ENCODE assay signal across 11 cellular contexts in the genomic region with DNA sequence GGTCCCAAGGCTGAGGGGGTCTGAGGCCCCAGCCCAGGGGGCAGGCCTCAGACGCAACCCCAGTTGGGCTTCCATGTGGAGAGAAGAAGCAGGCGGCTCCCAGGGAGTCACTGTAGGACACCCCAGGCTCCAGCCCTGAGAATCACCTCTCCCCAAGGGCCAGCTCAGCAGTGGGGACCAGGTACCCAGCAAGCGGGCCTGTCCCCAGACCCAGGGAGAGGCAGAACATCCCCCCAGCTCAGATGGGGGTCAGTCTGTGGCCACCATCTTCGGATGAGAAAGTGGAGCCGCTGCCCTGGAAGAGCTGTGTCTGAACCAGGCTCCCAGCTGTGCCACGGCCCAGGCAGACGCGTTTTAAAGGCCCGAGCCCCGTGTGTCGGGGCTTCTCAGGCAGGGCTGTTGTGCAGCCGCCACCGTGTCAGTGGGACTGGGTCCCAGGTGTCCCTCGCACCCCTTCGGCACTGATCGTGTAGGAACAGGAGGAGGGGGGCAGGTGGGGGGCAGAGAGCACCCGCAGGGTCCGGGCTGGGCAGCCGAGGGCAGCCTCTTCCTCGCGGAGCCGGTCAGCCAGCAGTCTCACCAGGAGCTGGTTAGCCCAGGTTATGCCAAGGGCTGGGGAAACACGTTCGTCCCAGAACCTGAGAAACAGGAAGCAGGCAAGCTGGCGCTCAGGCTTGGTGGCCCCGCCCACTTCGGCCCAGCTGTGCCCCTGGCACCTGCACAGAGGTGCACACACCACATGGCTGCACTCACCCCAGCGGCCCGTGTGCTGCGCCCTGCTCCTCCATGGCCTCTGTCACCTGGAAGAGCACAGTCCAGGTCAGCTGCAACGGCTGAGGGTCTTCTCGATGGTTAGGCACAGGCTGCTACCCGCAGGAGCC. TPM values are rescaled to one million over a fixed set of nuclear protein-coding genes. Genes with fewer than 3 reads are reported as not detected.
DNase-seq lines count a peak whose midpoint lies in the region; FAIRE-seq and TF ChIP-seq lines count a peak whose summit lies in the region.
"Had no signal": no experiment of that assay in that cellular context is flagged by ENCODE, and none has a peak within 500 bp of the region (broad histone marks: within the 10 kb centered on the region; RNA-seq: fewer than 3 reads in every experiment).

No MANE protein-coding gene starts in this region.

- H3K27me3 ChIP-seq in H1 (replicated peaks in 1 of 4; ENCODE audit: control insufficient read depth in 3 of 4, extremely low read depth in 1 of 4, insufficient read depth in 3 of 4, low read length in 3 of 4) = no peaks in the 10 kb centered on the region
- H3K27me3 ChIP-seq in osteoblast (ENCODE audit: insufficient read depth, low read length) = no peaks in the 10 kb centered on the region
- H3K27me3 ChIP-seq: hepatocyte had no signal

- WGBS in H1 (ENCODE audit: extremely low coverage in 1 of 2, insufficient coverage in 1 of 2, insufficient read length in 1 of 2, insufficient replicate concordance in 2 of 2, low coverage in 1 of 2, low lambda C conversion rate in 2 of 2, missing lambda C conversion rate in 1 of 2), 2 experiments = 94% methylated on average over 33 of the region's 33 CpGs; no CpG with 5 or more reads in 1 of the 2 experiments

- no peaks in the 10 kb centered on the region for H3K9me3 ChIP-seq in H1 (ENCODE audit: insufficient read depth in 2 of 2, low read depth in 1 of 2, low read length in 1 of 2)
- H3K9me3 ChIP-seq in osteoblast (ENCODE audit: low read depth, low read length) = no peaks in the 10 kb centered on the region

- H3K27ac ChIP-seq in H1 (ENCODE audit: low read depth, low read length) = no peak overlapping the region; the same call in 1 of the 2 replicates
- H3K27ac ChIP-seq in osteoblast (ENCODE audit: low read depth, low read length) = no peak overlapping the region

- H3K4me2 ChIP-seq in H1 (ENCODE audit: insufficient read depth in 1 of 2, low read depth in 2 of 2, low read length in 2 of 2) = no peak overlapping the region
- no peak overlapping the region for H3K4me2 ChIP-seq in osteoblast (ENCODE audit: insufficient read depth, low read length)
- H3K4me2 ChIP-seq: hepatocyte had no signal

- no peak overlapping the region for H4K5ac ChIP-seq in H1 (ENCODE audit: insufficient read length, low read depth, low read length)

- H3K23me2 ChIP-seq in H1 (ENCODE audit: low read depth, low read length) = no peaks in the 10 kb centered on the region

- DNase-seq in COLO668 (lab: John Stamatoyannopoulos, UW; ENCODE audit: unreplicated experiment) (peak; percentile 86), NCI-H2171 (lab: John Stamatoyannopoulos, UW) (peak; percentile 16), H1 (ENCODE audit: low read depth in 1 of 2, low spot score in 2 of 2) (no peak), osteoblast (ENCODE audit: insufficient read length, low spot score, missing footprints) (peak; percentile 80), GM19239 (ENCODE audit: insufficient read length, low spot score) (no peak), globus pallidus (ENCODE audit: low spot score) (no peak), OCI-M1 (lab: John Stamatoyannopoulos, UW) (no peak)
- no peak for DNase-seq in stimulated activated naive CD4-positive, alpha-beta T cell (lab: John Stamatoyannopoulos, UW)
- DNase-seq: activated CD8-positive, alpha-beta T cell treated with anti-CD3 and anti-CD28 coated beads for 36 hours; occipital lobe had no signal

- H2AK5ac ChIP-seq in H1 (ENCODE audit: low read depth, low read length) = no peak overlapping the region

- no peak overlapping the region; the same call in 1 of the 2 replicates for H2BK5ac ChIP-seq in H1 (ENCODE audit: low read depth, low read length)

- FAIRE-seq in H1 (lab: Jason Lieb, UNC) (no peak), GM19239 (lab: Jason Lieb, UNC) (no peak)

- H3K36me3 ChIP-seq in H1 (ENCODE audit: control insufficient read depth in 2 of 4, insufficient read depth in 4 of 4, low read length in 3 of 4) (peaks cover 4 to 31% (median 13%) of the 10 kb centered on the region in 4 experiments; a peak in 6 of 8 replicates), osteoblast (ENCODE audit: insufficient read depth, low read length) (peaks cover 66% of the 10 kb centered on the region)

- H4K20me1 ChIP-seq in H1 (replicated peaks in 1 of 2; ENCODE audit: control insufficient read depth in 1 of 2, insufficient read depth in 2 of 2, low read length in 2 of 2) = peaks cover 10 to 28% of the 10 kb centered on the region in 2 experiments
- peaks cover 15% of the 10 kb centered on the region for H4K20me1 ChIP-seq in osteoblast (ENCODE audit: insufficient read depth, low read length)

- no peak for TF ChIP-seq EP300 in H1 (IDR thresholded peaks at IDR 0.05; ENCODE audit: borderline replicate concordance in 1 of 2, low read depth in 2 of 2, low read length in 2 of 2)

- H3K79me2 ChIP-seq in H1 (ENCODE audit: control insufficient read depth in 1 of 2, insufficient read depth in 2 of 2, low read length in 2 of 2) = no peaks in the 10 kb centered on the region
- peaks cover 60% of the 10 kb centered on the region for H3K79me2 ChIP-seq in osteoblast (ENCODE audit: insufficient read depth, low read length)

- no peak overlapping the region for H4K91ac ChIP-seq in H1 (replicated peaks; ENCODE audit: insufficient read length, low read length)

- no peak overlapping the region for H3K4me3 ChIP-seq in H1 (ENCODE audit: extremely low read depth in 1 of 4, insufficient read depth in 2 of 4, low read depth in 3 of 4, low read length in 4 of 4)
- no peak overlapping the region for H3K4me3 ChIP-seq in osteoblast (ENCODE audit: insufficient read depth, low read length)
- H3K4me3 ChIP-seq: hepatocyte had no signal

- H3K9ac ChIP-seq in H1 (replicated peaks in 1 of 4; ENCODE audit: extremely low read depth in 1 of 4, low read depth in 3 of 4, low read length in 3 of 4) = no peak overlapping the region

- CTCF ChIA-PET in H1 (lab: Charles Lee; ENCODE audit: partially characterized antibody) = interaction anchor here (1.3 to 2.8 kb wide), 2 partner anchors 14 to 17 kb away, joined by 3 to 8 read pairs; no protein-coding TSS in a partner anchor

- TF ChIP-seq RAD21 in H1 (IDR thresholded peaks at IDR 0.05 in 1 of 2, conservative IDR thresholded peaks at IDR 0.05 in 1 of 2; ENCODE audit: low read depth in 2 of 2, low read length in 2 of 2) = no peak

- no peak overlapping the region for H3K4ac ChIP-seq in H1 (replicated peaks; ENCODE audit: insufficient read length, low read depth, low read length)

- no peak overlapping the region for H3K14ac ChIP-seq in H1 (ENCODE audit: insufficient read length)

- H2BK120ac ChIP-seq in H1 (replicated peaks; ENCODE audit: low read depth, low read length) = no peak overlapping the region

- no peak overlapping the region for H3K56ac ChIP-seq in H1 (replicated peaks; ENCODE audit: insufficient read length, low read depth, low read length)

- H4K8ac ChIP-seq in H1 (ENCODE audit: extremely low read depth, insufficient read depth, low read length) = no peak overlapping the region; the same call in none of the 2 replicates

- POLR2A ChIA-PET in H1 (lab: Charles Lee; ENCODE audit: partially characterized antibody) = interaction anchor here (0.9 to 2.3 kb wide), 5 partner anchors 10 to 177 kb away, joined by 3 to 7 read pairs (median 4); partner anchors contain the start of genes CKB and ZFYVE21

- no peak overlapping the region for H2BK20ac ChIP-seq in H1 (ENCODE audit: low read length)

- TF ChIP-seq POLR2A in H1 (IDR thresholded peaks at IDR 0.05; ENCODE audit: control extremely low read depth in 1 of 2, low read depth in 2 of 2, low read length in 2 of 2) = peak in 1 of 2 experiments; percentile 55; a peak in 1 of 3 replicates

- no peak overlapping the region for H2BK12ac ChIP-seq in H1 (ENCODE audit: low read depth, low read length)

- peaks cover 8% of the 10 kb centered on the region; the same call in 1 of the 2 replicates for H3K79me1 ChIP-seq in H1 (ENCODE audit: low read depth, low read length)

- H3K4me1 ChIP-seq in H1 (replicated peaks in 1 of 4; ENCODE audit: control insufficient read depth in 3 of 4, insufficient read depth in 4 of 4, low read length in 3 of 4) (peaks cover 0 to 2% (median 0%) of the 10 kb centered on the region in 4 experiments; a peak in 2 of 7 replicates), osteoblast (ENCODE audit: insufficient read depth, low read length) (no peaks in the 10 kb centered on the region)

- TF ChIP-seq CTCF in H1 (IDR thresholded peaks at IDR 0.05; ENCODE audit: control extremely low read depth in 1 of 3, insufficient read depth in 1 of 3, low read depth in 1 of 3, low read length in 3 of 3) (no peak), osteoblast (IDR thresholded peaks at IDR 0.05; ENCODE audit: extremely low read depth, low read depth, low read length) (no peak)

- no peak overlapping the region for H2BK15ac ChIP-seq in H1 (ENCODE audit: low read length)

- H2AFZ ChIP-seq in H1 (ENCODE audit: low read length) (no peak overlapping the region), osteoblast (ENCODE audit: low read length) (no peak overlapping the region)
- H2AFZ ChIP-seq: hepatocyte had no signal

- H3K23ac ChIP-seq in H1 (ENCODE audit: insufficient read length) = no peak overlapping the region

- H3K18ac ChIP-seq in H1 (ENCODE audit: extremely low read depth, low read length) = no peak overlapping the region

TF ChIP-seq in H1, 55 proteins besides CTCF, POLR2A, EP300 and RAD21 (continues in another document):
- TF ChIP-seq NANOG (IDR thresholded peaks at IDR 0.05; ENCODE audit: insufficient read depth, low read depth, low read length, poor library complexity, severe bottlenecking) = no peak
- TF ChIP-seq POLR2AphosphoS5 (IDR thresholded peaks at IDR 0.05; ENCODE audit: low read depth, low read length) = peak; percentile 43

RNA-seq across cellular contexts. Expression of gene XRCC3, which starts 16.6 kb away (rescaled TPM):
- 41.7 and 41.8 TPM in 2 replicates for total RNA-seq in H1 (2021; fragmentation: NEBNext Ultra II Directional; extraction: Animal tissue kit (Norgen Biotek cat#: 25700))
- 36.9 and 51.2 TPM in 2 replicates for polyA plus RNA-seq in H1 (2011; rRNA removed)
- 44.6 TPM for polyA plus RNA-seq in H1 (2011; cell fraction: cytosol; rRNA removed)
- 72.6 TPM for polyA plus RNA-seq in H1 (2011; cell fraction: nucleus; rRNA removed)
- 29.9 to 39.9 TPM (median 33.4 TPM) in 4 replicates for polyA plus RNA-seq in H1 (2012, experiment 1 of 2)
- 49.6 TPM for polyA plus RNA-seq in H1 (2012, experiment 2 of 2)
- 34.4 TPM for polyA plus RNA-seq in H1 (2013, experiment 1 of 2)
- polyA plus RNA-seq in H1 (2013, experiment 2 of 2) = 29.7 TPM
- 23.0 and 28.4 TPM in 2 replicates for polyA minus RNA-seq in H1 (2011; rRNA and poly(A)+ RNA removed)
- polyA minus RNA-seq in H1 (2011; cell fraction: cytosol; rRNA and poly(A)+ RNA removed) = 27.0 TPM
- 33.4 TPM for polyA minus RNA-seq in H1 (2011; cell fraction: nucleus; rRNA and poly(A)+ RNA removed)
- 4.3 and 5.0 TPM in 2 replicates for total RNA-seq in osteoblast

RNA-seq across cellular contexts. Expression of gene ZFYVE21, which starts 17.0 kb away (rescaled TPM):
- total RNA-seq in H1 (2021; fragmentation: NEBNext Ultra II Directional; extraction: Animal tissue kit (Norgen Biotek cat#: 25700)) = 44.3 and 53.4 TPM in 2 replicates
- polyA plus RNA-seq in H1 (2011; rRNA removed) = 127 and 143 TPM in 2 replicates
- polyA plus RNA-seq in H1 (2011; cell fraction: cytosol; rRNA removed) = 90.7 TPM
- polyA plus RNA-seq in H1 (2011; cell fraction: nucleus; rRNA removed) = 120 TPM
- 47.7 to 65.8 TPM (median 61.0 TPM) in 4 replicates for polyA plus RNA-seq in H1 (2012, experiment 1 of 2)
- 24.4 TPM for polyA plus RNA-seq in H1 (2012, experiment 2 of 2)
- polyA plus RNA-seq in H1 (2013, experiment 1 of 2) = 43.0 TPM
- 40.6 TPM for polyA plus RNA-seq in H1 (2013, experiment 2 of 2)
- 31.5 and 34.8 TPM in 2 replicates for polyA minus RNA-seq in H1 (2011; rRNA and poly(A)+ RNA removed)
- 34.2 TPM for polyA minus RNA-seq in H1 (2011; cell fraction: cytosol; rRNA and poly(A)+ RNA removed)
- polyA minus RNA-seq in H1 (2011; cell fraction: nucleus; rRNA and poly(A)+ RNA removed) = 39.4 TPM
- total RNA-seq in osteoblast = 36.9 and 39.8 TPM in 2 replicates

Comparison
In these comparisons a context has a peak if more than half of its experiments do, and no peak if none do; other contexts are left out.
1. DNase-seq: peak in COLO668 (single experiment), NCI-H2171 (single experiment) and osteoblast (single experiment); none in H1 (0 of 2), GM19239 (single experiment), globus pallidus (single experiment), OCI-M1 (single experiment) and stimulated activated naive CD4-positive, alpha-beta T cell (0 of 6).